7 cellular contexts compared by ENCODE assay signal in genomic region chr12:47868041-47868440, GRCh38. TPM values are rescaled to one million over a fixed set of nuclear protein-coding genes. Genes with fewer than 3 reads are reported as not detected.
A peak's percentile ranks its signal among the peaks of the same experiment; 100 is the strongest.
DNase-seq lines count a peak whose midpoint lies in the region; ATAC-seq and TF ChIP-seq lines count a peak whose summit lies in the region.

No MANE protein-coding gene starts in this region.

- H3K23ac ChIP-seq in mesenchymal stem cell (ENCODE audit: low read length in 2 of 2) = no peak overlapping the region

- H3K27ac ChIP-seq in mesenchymal stem cell (ENCODE audit: low read length, poor library complexity, severe bottlenecking) = no peak overlapping the region

- TF ChIP-seq CTCF in HFFc6 (IDR thresholded peaks at IDR 0.05) = no peak

- H3K79me1 ChIP-seq in mesenchymal stem cell (replicated peaks; ENCODE audit: low read length, poor library complexity, severe bottlenecking) = no peaks in the 10 kb centered on the region

- no peak overlapping the region for H3K4me3 ChIP-seq in mesenchymal stem cell (ENCODE audit: insufficient read depth in 1 of 2, low read depth in 1 of 2, low read length in 2 of 2)

- H3K27ac Mint-ChIP-seq in HFFc6 = peak overlapping the region; percentile 94

- H2BK5ac ChIP-seq in mesenchymal stem cell (ENCODE audit: low read depth, low read length, poor library complexity, severe bottlenecking) = no peak overlapping the region

- H3K4me1 ChIP-seq in mesenchymal stem cell (ENCODE audit: control insufficient read depth, insufficient read depth, low read depth, low read length) = peaks cover 6% of the 10 kb centered on the region

- H2BK120ac ChIP-seq in mesenchymal stem cell (ENCODE audit: low read depth, low read length) = no peak overlapping the region

- WGBS in mesenchymal stem cell = 92% methylated on average over 2 of the region's 2 CpGs

- DNase-seq in HFFc6 = no peak
- peak; percentile 59 for DNase-seq in MV-4-11 (lab: John Stamatoyannopoulos, UW)
- no peak for DNase-seq in mesenchymal stem cell
- DNase-seq in glomerular visceral epithelial cell (ENCODE audit: extremely low spot score) = no peak
- no peak for DNase-seq in stimulated activated CD4-positive, alpha-beta T cell treated with anti-CD3 and anti-CD28 coated beads, Interleukin-15, amount 100 ng/mL, for 24 hours

- peaks cover 32% of the 10 kb centered on the region for H3K4me1 Mint-ChIP-seq in HFFc6 (ENCODE audit: low read depth)

- H3K4me3 Mint-ChIP-seq in HFFc6 = no peak overlapping the region

- no peaks in the 10 kb centered on the region for H3K9me3 ChIP-seq in mesenchymal stem cell (ENCODE audit: control insufficient read depth, low read length)

- no peaks in the 10 kb centered on the region for H3K27me3 Mint-ChIP-seq in HFFc6 (ENCODE audit: insufficient read depth)

- no peak overlapping the region for H2AK5ac ChIP-seq in mesenchymal stem cell (ENCODE audit: low read length, severe bottlenecking)

- H2AFZ ChIP-seq in mesenchymal stem cell (ENCODE audit: low read depth, low read length) = no peak overlapping the region

- peak overlapping the region in 1 of 2 experiments; percentile 41 for H3K4ac ChIP-seq in mesenchymal stem cell (ENCODE audit: low read depth in 1 of 2, low read length in 2 of 2)

- peak overlapping the region; percentile 14 to 30 for H3K18ac ChIP-seq in mesenchymal stem cell (ENCODE audit: low read depth in 1 of 2, low read length in 2 of 2)

- H3K36me3 Mint-ChIP-seq in HFFc6 (ENCODE audit: low read depth) = no peaks in the 10 kb centered on the region

- H3K4me2 ChIP-seq in mesenchymal stem cell (ENCODE audit: low read length, poor library complexity, severe bottlenecking) = no peak overlapping the region

- H4K8ac ChIP-seq in mesenchymal stem cell (ENCODE audit: low read length) = peak overlapping the region; percentile 35

- no peak overlapping the region for H4K91ac ChIP-seq in mesenchymal stem cell (ENCODE audit: low read length)

- H3K36me3 ChIP-seq in mesenchymal stem cell (ENCODE audit: control insufficient read depth in 1 of 2, insufficient read depth in 2 of 2, low read depth in 1 of 2, low read length in 2 of 2) = peaks cover 0 to 36% of the 10 kb centered on the region in 2 experiments

- H3K9ac ChIP-seq in mesenchymal stem cell (ENCODE audit: low read length) = no peak overlapping the region

- ATAC-seq in GM19043 (IDR thresholded peaks at IDR 0.05; ENCODE audit: low read depth, unreplicated experiment) = peak; percentile 11
- ATAC-seq in HG03139 (IDR thresholded peaks at IDR 0.05; ENCODE audit: unreplicated experiment) = no peak

- no peaks in the 10 kb centered on the region for H3K27me3 ChIP-seq in mesenchymal stem cell (ENCODE audit: control insufficient read depth in 1 of 2, insufficient read depth in 1 of 2, low read length in 2 of 2)

- H3K9me3 Mint-ChIP-seq in HFFc6 = no peaks in the 10 kb centered on the region

- peak overlapping the region in 1 of 2 experiments; percentile 52 for H2BK12ac ChIP-seq in mesenchymal stem cell (ENCODE audit: low read length in 2 of 2)

- no peak overlapping the region for H3K14ac ChIP-seq in mesenchymal stem cell (ENCODE audit: low read length in 2 of 2)

- H2BK15ac ChIP-seq in mesenchymal stem cell (ENCODE audit: low read depth, poor library complexity, severe bottlenecking) = peak overlapping the region; percentile 33

RNA-seq across cellular contexts. Expression of gene VDR, which starts 36.8 kb away (rescaled TPM):
- total RNA-seq in HFFc6 (2021; fragmentation: NEBNext Ultra II Directional; extraction: Animal tissue kit (Norgen Biotek cat#: 25700)) = 10 to 100 TPM in 3 of 6 experiments, 1 to 10 TPM in 3; 8.4 to 14.8 (median 10.1) TPM
- 11.0 TPM for polyA plus RNA-seq in mesenchymal stem cell (2013, experiment 1 of 2)
- polyA plus RNA-seq in mesenchymal stem cell (2013, experiment 2 of 2) = 10.0 TPM

RNA-seq across cellular contexts. Expression of gene HDAC7, which starts 48.3 kb away (rescaled TPM):
- total RNA-seq in HFFc6 (2021; fragmentation: NEBNext Ultra II Directional; extraction: Animal tissue kit (Norgen Biotek cat#: 25700)) = 100 to 1,000 TPM; 104 to 120 (median 108) TPM
- polyA plus RNA-seq in mesenchymal stem cell (2013, experiment 1 of 2) = 50.4 TPM
- 47.9 TPM for polyA plus RNA-seq in mesenchymal stem cell (2013, experiment 2 of 2)
